16 cellular contexts compared by ENCODE assay signal in genomic region chr9:123058834-123059233, GRCh38. TPM values are rescaled to one million over a fixed set of nuclear protein-coding genes. Genes with fewer than 3 reads are reported as not detected.
A peak's percentile ranks its signal among the peaks of the same experiment; 100 is the strongest.
DNase-seq lines count a peak whose midpoint lies in the region; ATAC-seq and TF ChIP-seq lines count a peak whose summit lies in the region.
"Had no signal": no experiment of that assay in that cellular context is flagged by ENCODE, and none has a peak within 500 bp of the region (broad histone marks: within the 10 kb centered on the region; RNA-seq: fewer than 3 reads in every experiment).

No MANE protein-coding gene starts in this region.

- H3K4me1 Mint-ChIP-seq in T-helper 17 cell (peaks cover under 1% of the 10 kb centered on the region), WTC11 (peaks cover 18% of the 10 kb centered on the region)

- 73 to 75% methylated on average over 1 of the region's 1 CpG for WGBS in GM23248 (ENCODE audit: low coverage in 1 of 2, low lambda C conversion rate in 2 of 2, missing lambda C conversion rate in 2 of 2), 2 experiments

- H3K27me3 ChIP-seq in GM23248 (replicated peaks; ENCODE audit: insufficient read depth): no peaks in the 10 kb centered on the region
- H3K27me3 ChIP-seq in SJCRH30: no peaks in the 10 kb centered on the region
- H3K27me3 ChIP-seq: BLaER1 treated with 17β-estradiol and CSF1 and Interleukin-3, amounts not matched to agents 10 nM and 100 nM had no signal

- POLR2A ChIA-PET in WTC11 (lab: Charles Lee): no interaction called here

- H3K9me2 ChIP-seq in GM23248 (ENCODE audit: insufficient read depth): no peaks in the 10 kb centered on the region

- TF ChIP-seq CTCF in fibroblast of villous mesenchyme (IDR thresholded peaks at IDR 0.05; ENCODE audit: insufficient read depth, low read depth, low read length) (no peak), WTC11 (IDR thresholded peaks at IDR 0.05) (no peak)

- DNase-seq in GM23248: peak; percentile 24
- no peak for DNase-seq in T-helper 17 cell
- DNase-seq in fibroblast of villous mesenchyme (ENCODE audit: low read depth): peak; percentile 96
- DNase-seq in skeletal muscle cell (ENCODE audit: low read depth): peak; percentile 95
- no peak for DNase-seq in activated CD4-positive, alpha-beta T cell treated with anti-CD3 and anti-CD28 coated beads, Interleukin-2, amount 50 U/mL, for 48 hours
- DNase-seq in SJCRH30: no peak
- no peak for DNase-seq in WTC11 (ENCODE audit: low spot score)
- DNase-seq: activated T-cell treated with anti-CD3 and anti-CD28 coated beads for 4 hours; amniotic stem cell; GOT3; NCI-H2081 treated with DMSO at 0.1 percent for 48 hours; stimulated activated CD4-positive, alpha-beta T cell treated with anti-CD3 and anti-CD28 coated beads, Interleukin-2, amount 100 ng/mL, for 48 hours had no signal

- H3K36me3 Mint-ChIP-seq in T-helper 17 cell (ENCODE audit: low read depth): no peaks in the 10 kb centered on the region
- peaks cover 25% of the 10 kb centered on the region for H3K36me3 Mint-ChIP-seq in WTC11

- H3K4me3 Mint-ChIP-seq in T-helper 17 cell (no peak overlapping the region), WTC11 (no peak overlapping the region)

- in situ Hi-C loops in GM23248 (cut with MboI): no loop called here

- H3F3A ChIP-seq in GM23248 (ENCODE audit: insufficient read depth): peaks cover 24% of the 10 kb centered on the region

- ATAC-seq in T-helper 17 cell (no peak), GM19023 (IDR thresholded peaks at IDR 0.05; ENCODE audit: unreplicated experiment) (no peak), WTC11 (no peak)
- ATAC-seq: activated CD4-positive, CD25-positive, alpha-beta regulatory T cell treated with anti-CD3 and anti-CD28 coated beads, Interleukin-2, amount 50 U/mL, for 24 hours had no signal

- H3K27ac ChIP-seq in GM23248: no peak overlapping the region
- H3K27ac ChIP-seq in SJCRH30: no peak overlapping the region
- H3K27ac ChIP-seq: BLaER1 treated with 17β-estradiol and CSF1 and Interleukin-3, amounts not matched to agents 10 nM and 100 nM; parathyroid adenoma had no signal

- no peaks in the 10 kb centered on the region for H3K79me2 ChIP-seq in GM23248 (ENCODE audit: insufficient read depth)
- H3K79me2 ChIP-seq: parathyroid adenoma had no signal

- H3K4me3 ChIP-seq in GM23248: no peak overlapping the region
- H3K4me3 ChIP-seq in fibroblast of villous mesenchyme (ENCODE audit: low read depth, low read length): no peak overlapping the region
- no peak overlapping the region for H3K4me3 ChIP-seq in skeletal muscle cell (ENCODE audit: low read depth, low read length)
- H3K4me3 ChIP-seq in SJCRH30: no peak overlapping the region
- H3K4me3 ChIP-seq: BLaER1 treated with 17β-estradiol and CSF1 and Interleukin-3, amounts not matched to agents 10 nM and 100 nM had no signal

- peak overlapping the region; percentile 11 for H3K27ac Mint-ChIP-seq in T-helper 17 cell
- H3K27ac Mint-ChIP-seq in WTC11: no peak overlapping the region

- H3K9me3 Mint-ChIP-seq in WTC11: peaks cover 9% of the 10 kb centered on the region

- H3K36me3 ChIP-seq in GM23248 (ENCODE audit: low read depth) (0 out of 2 replicates have a peak, but pooled peaks cover 11% of the 10 kb centered on the region), SJCRH30 (peaks cover 20% of the 10 kb centered on the region)

- no peak overlapping the region for H2AFZ ChIP-seq in GM23248
- H2AFZ ChIP-seq: parathyroid adenoma had no signal

- no peaks in the 10 kb centered on the region for H3K9me3 ChIP-seq in GM23248 (ENCODE audit: low read depth)
- H3K9me3 ChIP-seq in T-helper 17 cell (ENCODE audit: control insufficient read depth, low read length, poor library complexity, severe bottlenecking): no peaks in the 10 kb centered on the region
- no peaks in the 10 kb centered on the region for H3K9me3 ChIP-seq in SJCRH30 (replicated peaks)

- H3K4me2 ChIP-seq in GM23248 (ENCODE audit: unreplicated experiment): no peak overlapping the region
- H3K4me2 ChIP-seq: BLaER1 treated with 17β-estradiol and CSF1 and Interleukin-3, amounts not matched to agents 10 nM and 100 nM had no signal

- H4K20me1 ChIP-seq in GM23248 (ENCODE audit: insufficient read depth): no peaks in the 10 kb centered on the region

- H3K27me3 Mint-ChIP-seq in T-helper 17 cell: no peaks in the 10 kb centered on the region
- no peaks in the 10 kb centered on the region for H3K27me3 Mint-ChIP-seq in WTC11 (ENCODE audit: low read depth)

- H3K4me1 ChIP-seq in GM23248 (ENCODE audit: insufficient read depth) (peaks cover 29% of the 10 kb centered on the region), SJCRH30 (peaks cover 23% of the 10 kb centered on the region)
- H3K4me1 ChIP-seq: parathyroid adenoma had no signal

- CTCF ChIA-PET in WTC11 (lab: Charles Lee): no interaction called here

- no peak overlapping the region for H3K9ac ChIP-seq in GM23248
- H3K9ac ChIP-seq: BLaER1 treated with 17β-estradiol and CSF1 and Interleukin-3, amounts not matched to agents 10 nM and 100 nM; parathyroid adenoma had no signal

TF ChIP-seq in WTC11, 78 proteins besides CTCF, POLR2A, EP300 and RAD21 (continues in another document):
- no peak for TF ChIP-seq TEAD1 (CRISPR knock-in tag; IDR thresholded peaks at IDR 0.05)
- no peak for TF ChIP-seq SMAD3 (CRISPR knock-in tag; IDR thresholded peaks at IDR 0.05; ENCODE audit: borderline replicate concordance)
- TF ChIP-seq ZNF671 (CRISPR knock-in tag; IDR thresholded peaks at IDR 0.05): no peak
- TF ChIP-seq MLX (CRISPR knock-in tag; IDR thresholded peaks at IDR 0.05): no peak
- TF ChIP-seq TP53 (CRISPR knock-in tag; IDR thresholded peaks at IDR 0.05): no peak
- TF ChIP-seq FOXJ3 (CRISPR knock-in tag; IDR thresholded peaks at IDR 0.05; ENCODE audit: borderline replicate concordance): no peak
- TF ChIP-seq CREB1 (CRISPR knock-in tag; IDR thresholded peaks at IDR 0.05): no peak
- TF ChIP-seq ATF3 (CRISPR knock-in tag; conservative IDR thresholded peaks at IDR 0.05): no peak
- no peak for TF ChIP-seq ZNF219 (CRISPR knock-in tag; IDR thresholded peaks at IDR 0.05; ENCODE audit: borderline replicate concordance)
- TF ChIP-seq KAT7 (CRISPR knock-in tag; IDR thresholded peaks at IDR 0.05; ENCODE audit: borderline replicate concordance): no peak
- no peak for TF ChIP-seq GTF2I (CRISPR knock-in tag; conservative IDR thresholded peaks at IDR 0.05)
- no peak for TF ChIP-seq ZNF425 (CRISPR knock-in tag; conservative IDR thresholded peaks at IDR 0.05)
- no peak for TF ChIP-seq E2F4 (CRISPR knock-in tag; IDR thresholded peaks at IDR 0.05; ENCODE audit: borderline replicate concordance, low read depth)
- no peak for TF ChIP-seq NFE2L1 (CRISPR knock-in tag; IDR thresholded peaks at IDR 0.05)
- TF ChIP-seq ERG (CRISPR knock-in tag; IDR thresholded peaks at IDR 0.05): no peak
- no peak for TF ChIP-seq TCF7 (CRISPR knock-in tag; IDR thresholded peaks at IDR 0.05; ENCODE audit: low read depth)

RNA-seq across cellular contexts. Expression of gene GPR21, which starts 25.4 kb away (rescaled TPM):
- 0.65 TPM in 1 of 2 replicates, not detected in the other for total RNA-seq in GM23248 (2014; rRNA removed; shearing (Covaris generic))
- not detected in 2 replicates for polyA plus RNA-seq in GM23248 (2016; fragmentation: Nextera tagmentation; extraction: Ambion mirVana)
- total RNA-seq in T-helper 17 cell (1 to 10 TPM in 1 of 2 donors, not detected in 1; 1.6 TPM), fibroblast of villous mesenchyme (1.9 and 3.0 TPM in 2 replicates), WTC11 (2021) (0.63 to 0.66 TPM in 2 of 3 replicates, not detected in the other)
- 0.68 and 1.7 TPM in 2 replicates for total RNA-seq in SJCRH30 (2014; rRNA removed; shearing (Covaris generic))

Comparison
In these comparisons a context has a peak if more than half of its experiments do, and no peak if none do; other contexts are left out.
1. DNase-seq: peak in GM23248 (single experiment), fibroblast of villous mesenchyme (single experiment) and skeletal muscle cell (single experiment); none in T-helper 17 cell (0 of 3), activated CD4-positive, alpha-beta T cell treated with anti-CD3 and anti-CD28 coated beads, Interleukin-2, amount 50 U/mL, for 48 hours (0 of 2), SJCRH30 (0 of 2) and WTC11 (single experiment).